Comparison of ENCODE assay signal across 24 cellular contexts in genomic region chr17:6218333-6218732, GRCh38.
DNase-seq lines count a peak whose midpoint lies in the region; ATAC-seq, FAIRE-seq and TF ChIP-seq lines count a peak whose summit lies in the region.
"Had no signal": no experiment of that assay in that cellular context is flagged by ENCODE, and none has a peak within 500 bp of the region (broad histone marks: within the 10 kb centered on the region; RNA-seq: fewer than 3 reads in every experiment).

No MANE protein-coding gene starts in this region.

- H3K9ac ChIP-seq in H1 (replicated peaks in 1 of 4; ENCODE audit: extremely low read depth in 1 of 4, low read depth in 3 of 4, low read length in 3 of 4), result no peak overlapping the region
- H3K9ac ChIP-seq: BLaER1 treated with 17β-estradiol and CSF1 and Interleukin-3, amounts not matched to agents 10 nM and 100 nM had no signal

- intact Hi-C loops in esophagus muscularis mucosa (cut with DNase I), result no loop called here
- intact Hi-C loops in activated naive CD4-positive, alpha-beta T cell treated with anti-CD3 and anti-CD28 coated beads for 36 hours (cut with micrococcal nuclease), result no loop called here

- no peak for ATAC-seq in GM23338
- no peak for ATAC-seq in HG03520 (IDR thresholded peaks at IDR 0.05; ENCODE audit: unreplicated experiment)
- no peak for ATAC-seq in WTC11
- ATAC-seq: A549; CD8-positive, alpha-beta T cell had no signal

- H3K27me3 Mint-ChIP-seq in GM23338 (ENCODE audit: insufficient read depth, low read depth, poor library complexity), result no peaks in the 10 kb centered on the region
- H3K27me3 Mint-ChIP-seq in osteocyte (ENCODE audit: unreplicated experiment), result peaks cover 31% of the 10 kb centered on the region
- no peaks in the 10 kb centered on the region for H3K27me3 Mint-ChIP-seq in WTC11 (ENCODE audit: low read depth)
- H3K27me3 Mint-ChIP-seq in activated naive CD4-positive, alpha-beta T cell treated with anti-CD3 and anti-CD28 coated beads for 36 hours (ENCODE audit: low read depth), result peaks cover 48% of the 10 kb centered on the region

- TF ChIP-seq RAD21 in H1 (IDR thresholded peaks at IDR 0.05 in 1 of 2, conservative IDR thresholded peaks at IDR 0.05 in 1 of 2; ENCODE audit: low read depth in 2 of 2, low read length in 2 of 2), result no peak

- H3K79me2 ChIP-seq in GM23338 (replicated peaks; ENCODE audit: insufficient read depth), result no peaks in the 10 kb centered on the region
- H3K79me2 ChIP-seq in H1 (ENCODE audit: control insufficient read depth in 1 of 2, insufficient read depth in 2 of 2, low read length in 2 of 2), result no peaks in the 10 kb centered on the region

- no peak for TF ChIP-seq CTCF in GM23338 (conservative IDR thresholded peaks at IDR 0.05; ENCODE audit: low read depth in 2 of 2)
- no peak for TF ChIP-seq CTCF in H1 (IDR thresholded peaks at IDR 0.05; ENCODE audit: control extremely low read depth in 1 of 3, insufficient read depth in 1 of 3, low read depth in 1 of 3, low read length in 3 of 3)
- no peak for TF ChIP-seq CTCF in esophagus muscularis mucosa (IDR thresholded peaks at IDR 0.05)
- TF ChIP-seq CTCF in osteocyte (IDR thresholded peaks at IDR 0.05), result no peak
- no peak for TF ChIP-seq CTCF in tibial nerve (IDR thresholded peaks at IDR 0.05)
- no peak for TF ChIP-seq CTCF in WTC11 (IDR thresholded peaks at IDR 0.05)

- H2BK5ac ChIP-seq in H1 (ENCODE audit: low read depth, low read length), result no peak overlapping the region

- no peak overlapping the region for H3K14ac ChIP-seq in H1 (ENCODE audit: insufficient read length)

- H3K56ac ChIP-seq in H1 (replicated peaks; ENCODE audit: insufficient read length, low read depth, low read length), result no peak overlapping the region

- no peak overlapping the region for H2BK12ac ChIP-seq in H1 (ENCODE audit: low read depth, low read length)

- TF ChIP-seq POLR2A in H1 (IDR thresholded peaks at IDR 0.05; ENCODE audit: control extremely low read depth in 1 of 2, low read depth in 2 of 2, low read length in 2 of 2) (no peak), esophagus muscularis mucosa (IDR thresholded peaks at IDR 0.05; ENCODE audit: low read depth) (no peak), tibial nerve (IDR thresholded peaks at IDR 0.05) (no peak)

- no peak overlapping the region for H3K18ac ChIP-seq in H1 (ENCODE audit: extremely low read depth, low read length)

- H4K20me1 ChIP-seq in GM23338 (replicated peaks; ENCODE audit: insufficient read depth), result no peaks in the 10 kb centered on the region
- no peaks in the 10 kb centered on the region for H4K20me1 ChIP-seq in H1 (replicated peaks in 1 of 2; ENCODE audit: control insufficient read depth in 1 of 2, insufficient read depth in 2 of 2, low read length in 2 of 2)

- H3K27ac ChIP-seq in GM23338 (ENCODE audit: low read depth) (no peak overlapping the region), H1 (ENCODE audit: low read depth, low read length) (no peak overlapping the region), esophagus muscularis mucosa (replicated peaks in 1 of 4) (no peak overlapping the region), tibial nerve (no peak overlapping the region)
- H3K27ac ChIP-seq: 22Rv1; A549; BLaER1 treated with 17β-estradiol and CSF1 and Interleukin-3, amounts not matched to agents 10 nM and 100 nM; C4-2B had no signal

- H3K36me3 Mint-ChIP-seq in GM23338 (ENCODE audit: low read depth) (peaks cover 12% of the 10 kb centered on the region), osteocyte (ENCODE audit: unreplicated experiment) (peaks cover 4% of the 10 kb centered on the region), WTC11 (peaks cover 14% of the 10 kb centered on the region)
- no peaks in the 10 kb centered on the region for H3K36me3 Mint-ChIP-seq in activated naive CD4-positive, alpha-beta T cell treated with anti-CD3 and anti-CD28 coated beads for 36 hours (ENCODE audit: low read depth)
- H3K36me3 Mint-ChIP-seq: CD8-positive, alpha-beta T cell had no signal

- no peak overlapping the region for H2AK5ac ChIP-seq in H1 (ENCODE audit: low read depth, low read length)

- no peaks in the 10 kb centered on the region; the same call in 1 of the 2 replicates for H3K9me2 ChIP-seq in GM23338 (ENCODE audit: insufficient read depth)

- H3K4me3 Mint-ChIP-seq in GM23338 (no peak overlapping the region), osteocyte (ENCODE audit: unreplicated experiment) (no peak overlapping the region), WTC11 (no peak overlapping the region)
- H3K4me3 Mint-ChIP-seq in activated naive CD4-positive, alpha-beta T cell treated with anti-CD3 and anti-CD28 coated beads for 36 hours, result no peak overlapping the region
- H3K4me3 Mint-ChIP-seq: B cell; CD4-positive, alpha-beta T cell; CD8-positive, alpha-beta T cell had no signal

- no peak overlapping the region for H3K4me2 ChIP-seq in GM23338
- no peak overlapping the region for H3K4me2 ChIP-seq in H1 (ENCODE audit: insufficient read depth in 1 of 2, low read depth in 2 of 2, low read length in 2 of 2)
- H3K4me2 ChIP-seq: A549; BLaER1 treated with 17β-estradiol and CSF1 and Interleukin-3, amounts not matched to agents 10 nM and 100 nM had no signal

- no peak overlapping the region for H4K8ac ChIP-seq in H1 (ENCODE audit: extremely low read depth, insufficient read depth, low read length)

- H2BK15ac ChIP-seq in H1 (ENCODE audit: low read length), result no peak overlapping the region

- no peaks in the 10 kb centered on the region for H3K79me1 ChIP-seq in H1 (ENCODE audit: low read depth, low read length)

- POLR2A ChIA-PET in H1 (lab: Charles Lee; ENCODE audit: partially characterized antibody) (no interaction called here), WTC11 (lab: Charles Lee) (no interaction called here)

- no peak overlapping the region for H4K5ac ChIP-seq in H1 (ENCODE audit: insufficient read length, low read depth, low read length)

- no peak for FAIRE-seq in H1 (lab: Jason Lieb, UNC)
- FAIRE-seq: A549, D721Med, G401.6, GM12891, GM19239 had no signal

- DNase-seq in GM23338 (ENCODE audit: low spot score) (no peak), H1 (ENCODE audit: low read depth in 1 of 2, low spot score in 2 of 2) (peak in 1 of 2 experiments; percentile 24), esophagus muscularis mucosa (ENCODE audit: extremely low spot score) (peak; percentile 64), osteocyte (ENCODE audit: extremely low spot score, unreplicated experiment) (peak; percentile 34), tibial nerve (ENCODE audit: low spot score in 2 of 2) (no peak), WTC11 (ENCODE audit: low spot score) (no peak)
- DNase-seq in activated naive CD4-positive, alpha-beta T cell treated with anti-CD3 and anti-CD28 coated beads for 36 hours, result no peak
- DNase-seq: AML-193; Caco-2; Calu3; CD4-positive, alpha-beta T cell; DMS79 treated with DMSO at 0.1 percent for 48 hours; GF-D8 had no signal

- no peaks in the 10 kb centered on the region for H3K23me2 ChIP-seq in H1 (ENCODE audit: low read depth, low read length)

- H3K27me3 ChIP-seq in GM23338 (ENCODE audit: insufficient read depth), result no peaks in the 10 kb centered on the region
- H3K27me3 ChIP-seq in H1 (replicated peaks in 1 of 4; ENCODE audit: control insufficient read depth in 3 of 4, extremely low read depth in 1 of 4, insufficient read depth in 3 of 4, low read length in 3 of 4), result no peaks in the 10 kb centered on the region
- peaks cover 0 to 17% (median 0%) of the 10 kb centered on the region in 4 donors for H3K27me3 ChIP-seq in esophagus muscularis mucosa
- H3K27me3 ChIP-seq in tibial nerve, result no peaks in the 10 kb centered on the region

- CTCF ChIA-PET in H1 (lab: Charles Lee; ENCODE audit: partially characterized antibody), result no interaction called here
- CTCF ChIA-PET in WTC11 (lab: Charles Lee), result no interaction called here
- CTCF ChIA-PET in activated naive CD4-positive, alpha-beta T cell treated with anti-CD3 and anti-CD28 coated beads for 36 hours (lab: Charles Lee), result no interaction called here

- H3K4me1 ChIP-seq in GM23338 (ENCODE audit: insufficient read depth), result no peaks in the 10 kb centered on the region
- H3K4me1 ChIP-seq in H1 (replicated peaks in 1 of 4; ENCODE audit: control insufficient read depth in 3 of 4, insufficient read depth in 4 of 4, low read length in 3 of 4), result no peaks in the 10 kb centered on the region
- no peaks in the 10 kb centered on the region for H3K4me1 ChIP-seq in esophagus muscularis mucosa
- H3K4me1 ChIP-seq in tibial nerve, result no peaks in the 10 kb centered on the region
- H3K4me1 ChIP-seq: Caco-2 had no signal

- no peak overlapping the region; the same call in 1 of the 2 replicates for H3K27ac Mint-ChIP-seq in GM23338
- no peak overlapping the region for H3K27ac Mint-ChIP-seq in osteocyte (ENCODE audit: unreplicated experiment)
- H3K27ac Mint-ChIP-seq in WTC11, result no peak overlapping the region; the same call in 1 of the 2 replicates
- H3K27ac Mint-ChIP-seq in activated naive CD4-positive, alpha-beta T cell treated with anti-CD3 and anti-CD28 coated beads for 36 hours, result no peak overlapping the region
- H3K27ac Mint-ChIP-seq: B cell; CD4-positive, alpha-beta T cell; CD8-positive, alpha-beta T cell had no signal

- no peak overlapping the region for H3K4ac ChIP-seq in H1 (replicated peaks; ENCODE audit: insufficient read length, low read depth, low read length)

- TF ChIP-seq EP300 in H1 (IDR thresholded peaks at IDR 0.05; ENCODE audit: borderline replicate concordance in 1 of 2, low read depth in 2 of 2, low read length in 2 of 2) (no peak), esophagus muscularis mucosa (IDR thresholded peaks at IDR 0.05) (no peak), tibial nerve (IDR thresholded peaks at IDR 0.05) (no peak)

- WGBS in H1 (ENCODE audit: extremely low coverage in 1 of 2, insufficient coverage in 1 of 2, insufficient read length in 1 of 2, insufficient replicate concordance in 2 of 2, low coverage in 1 of 2, low lambda C conversion rate in 2 of 2, missing lambda C conversion rate in 1 of 2), 2 experiments, result 89% methylated on average over 7 of the region's 7 CpGs; no CpG with 5 or more reads in 1 of the 2 experiments
- WGBS in esophagus muscularis mucosa, result 84% methylated on average over 7 of the region's 7 CpGs
- 89 to 90% methylated on average over 7 of the region's 7 CpGs for WGBS in tibial nerve, 2 donors

- H3K4me1 Mint-ChIP-seq in GM23338, result peaks cover 5% of the 10 kb centered on the region; the same call in 2 of the 3 replicates
- H3K4me1 Mint-ChIP-seq in osteocyte (ENCODE audit: unreplicated experiment), result peaks cover 2% of the 10 kb centered on the region
- H3K4me1 Mint-ChIP-seq in WTC11, result peaks cover 8% of the 10 kb centered on the region
- H3K4me1 Mint-ChIP-seq in activated naive CD4-positive, alpha-beta T cell treated with anti-CD3 and anti-CD28 coated beads for 36 hours (ENCODE audit: low read depth), result peaks cover 5% of the 10 kb centered on the region
- H3K4me1 Mint-ChIP-seq: B cell had no signal

- H3K9me3 ChIP-seq in H1 (ENCODE audit: insufficient read depth in 2 of 2, low read depth in 1 of 2, low read length in 1 of 2), result peaks cover 3 to 5% of the 10 kb centered on the region in 2 experiments; a peak in 3 of 4 replicates
- H3K9me3 ChIP-seq in esophagus muscularis mucosa, result peaks cover 0 to 14% (median 7%) of the 10 kb centered on the region in 4 donors
- peaks cover 0 to 17% (median 5%) of the 10 kb centered on the region in 4 donors for H3K9me3 ChIP-seq in tibial nerve
- H3K9me3 ChIP-seq: Caco-2 had no signal

- H3K9me3 Mint-ChIP-seq in GM23338 (peaks cover 16% of the 10 kb centered on the region), osteocyte (ENCODE audit: unreplicated experiment) (peaks cover 12% of the 10 kb centered on the region), WTC11 (peaks cover 19% of the 10 kb centered on the region)
- H3K9me3 Mint-ChIP-seq in activated naive CD4-positive, alpha-beta T cell treated with anti-CD3 and anti-CD28 coated beads for 36 hours, result peaks cover 11% of the 10 kb centered on the region

- no peak overlapping the region for H2BK20ac ChIP-seq in H1 (ENCODE audit: low read length)

- H3K36me3 ChIP-seq in GM23338 (ENCODE audit: insufficient read depth), result no peaks in the 10 kb centered on the region
- H3K36me3 ChIP-seq in H1 (ENCODE audit: control insufficient read depth in 2 of 4, insufficient read depth in 4 of 4, low read length in 3 of 4), result no peaks in the 10 kb centered on the region
- H3K36me3 ChIP-seq in esophagus muscularis mucosa, result no peaks in the 10 kb centered on the region
- no peaks in the 10 kb centered on the region for H3K36me3 ChIP-seq in tibial nerve
- H3K36me3 ChIP-seq: BLaER1 treated with 17β-estradiol and CSF1 and Interleukin-3, amounts not matched to agents 10 nM and 100 nM had no signal

- H3K4me3 ChIP-seq in GM23338 (no peak overlapping the region), H1 (ENCODE audit: extremely low read depth in 1 of 4, insufficient read depth in 2 of 4, low read depth in 3 of 4, low read length in 4 of 4) (no peak overlapping the region), esophagus muscularis mucosa (no peak overlapping the region), tibial nerve (no peak overlapping the region)
- H3K4me3 ChIP-seq: A549; BLaER1 treated with 17β-estradiol and CSF1 and Interleukin-3, amounts not matched to agents 10 nM and 100 nM had no signal

- no peak overlapping the region for H2BK120ac ChIP-seq in H1 (replicated peaks; ENCODE audit: low read depth, low read length)

- H3F3A ChIP-seq in GM23338 (replicated peaks; ENCODE audit: low read depth), result no peaks in the 10 kb centered on the region

- H3K23ac ChIP-seq in H1 (ENCODE audit: insufficient read length), result no peak overlapping the region

- H2AFZ ChIP-seq in GM23338 (peak overlapping the region; percentile 63), H1 (ENCODE audit: low read length) (peak overlapping the region; percentile 44; the same call in 1 of the 2 replicates)

- H4K91ac ChIP-seq in H1 (replicated peaks; ENCODE audit: insufficient read length, low read length), result no peak overlapping the region

Comparison
In these comparisons a context has a peak if more than half of its experiments do, and no peak if none do; other contexts are left out.
1. DNase-seq: peak in esophagus muscularis mucosa (single experiment) and osteocyte (single experiment); none in GM23338 (single experiment), tibial nerve (0 of 2), WTC11 (single experiment) and activated naive CD4-positive, alpha-beta T cell treated with anti-CD3 and anti-CD28 coated beads for 36 hours (single experiment).